15 cellular contexts compared by ENCODE assay signal in the genomic region with DNA sequence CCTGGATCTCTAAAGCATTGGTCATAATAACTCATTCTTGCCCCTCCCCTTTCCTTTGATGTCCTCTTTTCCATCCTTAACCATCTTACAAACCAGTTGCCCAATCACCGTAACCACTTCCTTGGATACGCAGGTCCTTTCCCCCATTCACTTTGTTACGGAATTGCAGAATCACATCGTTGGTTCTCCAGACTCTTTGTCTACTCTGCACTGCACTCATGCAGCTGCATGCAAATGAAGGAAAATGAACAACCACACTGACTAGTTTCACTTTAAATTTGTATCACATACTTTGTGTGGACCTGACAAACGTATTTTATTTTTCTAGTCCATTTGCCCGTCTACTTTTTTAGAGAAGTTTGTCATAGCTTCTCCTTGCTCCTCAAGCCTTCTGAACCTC.
"Had no signal": no experiment of that assay in that cellular context is flagged by ENCODE, and none has a peak within 500 bp of the region (broad histone marks: within the 10 kb centered on the region; RNA-seq: fewer than 3 reads in every experiment).

No MANE protein-coding gene starts in this region.

- H3K27me3 Mint-ChIP-seq: activated CD4-positive, alpha-beta memory T cell treated with anti-CD3 and anti-CD28 coated beads for 36 hours; activated naive CD8-positive, alpha-beta T cell treated with anti-CD3 and anti-CD28 coated beads for 36 hours had no signal

- H3K4me3 Mint-ChIP-seq: activated CD4-positive, alpha-beta memory T cell treated with anti-CD3 and anti-CD28 coated beads for 36 hours; activated naive CD8-positive, alpha-beta T cell treated with anti-CD3 and anti-CD28 coated beads for 36 hours; activated T-cell treated with anti-CD3 and anti-CD28 coated beads, Interleukin-2, amount 50 U/mL, for 72 hours; mesothelial cell of epicardium; neural progenitor cell had no signal

- H3K4me3 ChIP-seq: esophagus muscularis mucosa, lower lobe of right lung, neural progenitor cell, ovary, suprapubic skin, upper lobe of left lung had no signal

- ATAC-seq: activated T-cell treated with anti-CD3 and anti-CD28 coated beads, Interleukin-2, amount 50 U/mL, for 72 hours; lower lobe of right lung; stimulated activated naive CD8-positive, alpha-beta T cell treated with anti-CD3 and anti-CD28 coated beads, Interleukin-15, Interleukin-2, amounts not matched to agents 100 U/mL and 50 U/mL, for 24 hours had no signal

- DNase-seq: activated CD4-positive, alpha-beta memory T cell treated with anti-CD3 and anti-CD28 coated beads for 36 hours; activated CD4-positive, alpha-beta T cell treated with anti-CD3 and anti-CD28 coated beads for 1 hour; activated gamma-delta T cell treated with Interleukin-2 at 50 U/mL for 16 hours; activated naive CD8-positive, alpha-beta T cell treated with anti-CD3 and anti-CD28 coated beads for 36 hours; activated T-cell treated with anti-CD3 and anti-CD28 coated beads, Interleukin-2, amount 50 U/mL, for 72 hours; glutamatergic neuron; lower lobe of right lung; ovary; stimulated activated CD4-positive, alpha-beta T cell treated with anti-CD3 and anti-CD28 coated beads, Interleukin-2, amount 100 ng/mL, for 48 hours; stimulated activated naive CD8-positive, alpha-beta T cell treated with anti-CD3 and anti-CD28 coated beads, Interleukin-15, Interleukin-2, amounts not matched to agents 100 U/mL and 50 U/mL, for 24 hours; upper lobe of left lung had no signal

- H2AFZ ChIP-seq: neural progenitor cell had no signal

- H3K9ac ChIP-seq: neural progenitor cell had no signal

- H3K36me3 Mint-ChIP-seq: activated CD4-positive, alpha-beta memory T cell treated with anti-CD3 and anti-CD28 coated beads for 36 hours; activated naive CD8-positive, alpha-beta T cell treated with anti-CD3 and anti-CD28 coated beads for 36 hours; mesothelial cell of epicardium; neural progenitor cell had no signal

- H3K9me3 ChIP-seq: esophagus muscularis mucosa, lower lobe of right lung, ovary, suprapubic skin, upper lobe of left lung had no signal

- H3K27me3 ChIP-seq: esophagus muscularis mucosa, ovary, suprapubic skin, upper lobe of left lung had no signal

- H3K4me1 Mint-ChIP-seq: activated naive CD8-positive, alpha-beta T cell treated with anti-CD3 and anti-CD28 coated beads for 36 hours; neural progenitor cell had no signal

- H3K36me3 ChIP-seq: esophagus muscularis mucosa, lower lobe of right lung, neural progenitor cell, ovary, suprapubic skin, upper lobe of left lung had no signal

- H3K9me3 Mint-ChIP-seq: activated CD4-positive, alpha-beta memory T cell treated with anti-CD3 and anti-CD28 coated beads for 36 hours; activated naive CD8-positive, alpha-beta T cell treated with anti-CD3 and anti-CD28 coated beads for 36 hours; activated T-cell treated with anti-CD3 and anti-CD28 coated beads, Interleukin-2, amount 50 U/mL, for 72 hours; mesothelial cell of epicardium; neural progenitor cell had no signal

- H3K4me1 ChIP-seq: lower lobe of right lung, neural progenitor cell, suprapubic skin, upper lobe of left lung had no signal

- H3K4me2 ChIP-seq: neural progenitor cell had no signal
